ENCODE assay signal across 20 cellular contexts in genomic region chr5:179140293-179140692, GRCh38.
DNase-seq lines count a peak whose midpoint lies in the region; ATAC-seq, FAIRE-seq and TF ChIP-seq lines count a peak whose summit lies in the region.
"Had no signal": no experiment of that assay in that cellular context is flagged by ENCODE, and none has a peak within 500 bp of the region (broad histone marks: within the 10 kb centered on the region; RNA-seq: fewer than 3 reads in every experiment).

No MANE protein-coding gene starts in this region.

- no peaks in the 10 kb centered on the region for H4K20me1 ChIP-seq in H1 (replicated peaks in 1 of 2; ENCODE audit: control insufficient read depth in 1 of 2, insufficient read depth in 2 of 2, low read length in 2 of 2)
- H4K20me1 ChIP-seq: BLaER1 treated with 17β-estradiol and CSF1 and Interleukin-3, amounts not matched to agents 10 nM and 100 nM had no signal

- TF ChIP-seq POLR2A in H1 (IDR thresholded peaks at IDR 0.05; ENCODE audit: control extremely low read depth in 1 of 2, low read depth in 2 of 2, low read length in 2 of 2) = no peak

- no peak overlapping the region for H3K9ac ChIP-seq in H1 (replicated peaks in 1 of 4; ENCODE audit: extremely low read depth in 1 of 4, low read depth in 3 of 4, low read length in 3 of 4)
- H3K9ac ChIP-seq: BLaER1 treated with 17β-estradiol and CSF1 and Interleukin-3, amounts not matched to agents 10 nM and 100 nM had no signal

- no peak overlapping the region; the same call in 1 of the 2 replicates for H2BK5ac ChIP-seq in H1 (ENCODE audit: low read depth, low read length)

- no peak for DNase-seq in activated naive CD4-positive, alpha-beta T cell (lab: John Stamatoyannopoulos, UW)
- DNase-seq in H1 (ENCODE audit: low read depth in 1 of 2, low spot score in 2 of 2) (no peak), dermis blood vessel endothelial cell (no peak)
- no peak for DNase-seq in activated CD4-positive, alpha-beta T cell treated with anti-CD3 and anti-CD28 coated beads for 4 hours
- DNase-seq: 8988T; Calu3; CD8-positive, alpha-beta T cell; DMS53; DND-41; EL; HCEC 1CT; HFFc6 had no signal

- peaks cover 19% of the 10 kb centered on the region for H3K4me1 Mint-ChIP-seq in activated naive CD4-positive, alpha-beta T cell treated with anti-CD3 and anti-CD28 coated beads, Interleukin-2, amount 50 U/mL, for 24 hours

- H3K4me2 ChIP-seq in H1 (ENCODE audit: insufficient read depth in 1 of 2, low read depth in 2 of 2, low read length in 2 of 2) = no peak overlapping the region

- H3K4me1 ChIP-seq in HEK293 (ENCODE audit: control insufficient read depth, insufficient read depth, low read length) (no peaks in the 10 kb centered on the region), H1 (replicated peaks in 1 of 4; ENCODE audit: control insufficient read depth in 3 of 4, insufficient read depth in 4 of 4, low read length in 3 of 4) (peaks cover 0 to 3% (median 0%) of the 10 kb centered on the region in 4 experiments; a peak in 2 of 7 replicates)

- H3K14ac ChIP-seq in H1 (ENCODE audit: insufficient read length) = no peak overlapping the region

- H3K23me2 ChIP-seq in H1 (ENCODE audit: low read depth, low read length) = no peaks in the 10 kb centered on the region

- no peak for TF ChIP-seq EP300 in H1 (IDR thresholded peaks at IDR 0.05; ENCODE audit: borderline replicate concordance in 1 of 2, low read depth in 2 of 2, low read length in 2 of 2)

- H2BK120ac ChIP-seq in H1 (replicated peaks; ENCODE audit: low read depth, low read length) = no peak overlapping the region

- H3K27ac Mint-ChIP-seq in activated naive CD4-positive, alpha-beta T cell treated with anti-CD3 and anti-CD28 coated beads, Interleukin-2, amount 50 U/mL, for 24 hours = peak overlapping the region; percentile 31
- H3K27ac Mint-ChIP-seq: B cell; CD8-positive, alpha-beta T cell; HFFc6 had no signal

- H3K9me3 Mint-ChIP-seq in activated naive CD4-positive, alpha-beta T cell treated with anti-CD3 and anti-CD28 coated beads, Interleukin-2, amount 50 U/mL, for 24 hours = no peaks in the 10 kb centered on the region
- H3K9me3 Mint-ChIP-seq: CD8-positive, alpha-beta T cell; HFFc6 had no signal

- POLR2A ChIA-PET in HEK293 (lab: Yijun Ruan, JAX) (no interaction called here), H1 (lab: Charles Lee; ENCODE audit: partially characterized antibody) (no interaction called here)

- TF ChIP-seq CTCF in HEK293 (tag by site-specific recombination; IDR thresholded peaks at IDR 0.05) (no peak), H1 (IDR thresholded peaks at IDR 0.05; ENCODE audit: control extremely low read depth in 1 of 3, insufficient read depth in 1 of 3, low read depth in 1 of 3, low read length in 3 of 3) (no peak)

- H3K4me3 ChIP-seq in HEK293 (ENCODE audit: low read depth, low read length) (no peak overlapping the region), H1 (ENCODE audit: extremely low read depth in 1 of 4, insufficient read depth in 2 of 4, low read depth in 3 of 4, low read length in 4 of 4) (no peak overlapping the region)
- H3K4me3 ChIP-seq: BLaER1 treated with 17β-estradiol and CSF1 and Interleukin-3, amounts not matched to agents 10 nM and 100 nM had no signal

- H3K9me3 ChIP-seq in HEK293 (ENCODE audit: control insufficient read depth, insufficient read depth, low read depth, low read length) (no peaks in the 10 kb centered on the region), H1 (ENCODE audit: insufficient read depth in 2 of 2, low read depth in 1 of 2, low read length in 1 of 2) (no peaks in the 10 kb centered on the region)

- no peak overlapping the region for H2BK15ac ChIP-seq in H1 (ENCODE audit: low read length)

- TF ChIP-seq RAD21 in H1 (IDR thresholded peaks at IDR 0.05 in 1 of 2, conservative IDR thresholded peaks at IDR 0.05 in 1 of 2; ENCODE audit: low read depth in 2 of 2, low read length in 2 of 2) = no peak

- H2AK5ac ChIP-seq in H1 (ENCODE audit: low read depth, low read length) = no peak overlapping the region

- WGBS in H1 (ENCODE audit: extremely low coverage in 1 of 2, insufficient coverage in 1 of 2, insufficient read length in 1 of 2, insufficient replicate concordance in 2 of 2, low coverage in 1 of 2, low lambda C conversion rate in 2 of 2, missing lambda C conversion rate in 1 of 2), 2 experiments = 93% methylated on average over 3 of the region's 3 CpGs; no CpG with 5 or more reads in 1 of the 2 experiments

- no peak overlapping the region for H2BK20ac ChIP-seq in H1 (ENCODE audit: low read length)

- H4K5ac ChIP-seq in H1 (ENCODE audit: insufficient read length, low read depth, low read length) = no peak overlapping the region

- no peak for ATAC-seq in HG03045 (IDR thresholded peaks at IDR 0.05; ENCODE audit: unreplicated experiment)
- ATAC-seq: CD8-positive, alpha-beta T cell had no signal

- H3K27me3 Mint-ChIP-seq in activated naive CD4-positive, alpha-beta T cell treated with anti-CD3 and anti-CD28 coated beads, Interleukin-2, amount 50 U/mL, for 24 hours = no peaks in the 10 kb centered on the region
- H3K27me3 Mint-ChIP-seq: B cell had no signal

- no peak overlapping the region for H3K23ac ChIP-seq in H1 (ENCODE audit: insufficient read length)

- no peak overlapping the region for H4K91ac ChIP-seq in H1 (replicated peaks; ENCODE audit: insufficient read length, low read length)

- no peak overlapping the region for H2AFZ ChIP-seq in H1 (ENCODE audit: low read length)

- no peak overlapping the region for H3K56ac ChIP-seq in H1 (replicated peaks; ENCODE audit: insufficient read length, low read depth, low read length)

- H3K36me3 ChIP-seq in HEK293 (ENCODE audit: control insufficient read depth in 2 of 2, insufficient read depth in 1 of 2, low read length in 2 of 2) (no peaks in the 10 kb centered on the region), H1 (ENCODE audit: control insufficient read depth in 2 of 4, insufficient read depth in 4 of 4, low read length in 3 of 4) (no peaks in the 10 kb centered on the region)
- H3K36me3 ChIP-seq: BLaER1 treated with 17β-estradiol and CSF1 and Interleukin-3, amounts not matched to agents 10 nM and 100 nM had no signal

- no peak overlapping the region for H3K27ac ChIP-seq in HEK293 (ENCODE audit: extremely low read depth, low read depth, low read length)
- no peak overlapping the region for H3K27ac ChIP-seq in H1 (ENCODE audit: low read depth, low read length)
- H3K27ac ChIP-seq: BLaER1 treated with 17β-estradiol and CSF1 and Interleukin-3, amounts not matched to agents 10 nM and 100 nM had no signal

- no peak overlapping the region for H3K4ac ChIP-seq in H1 (replicated peaks; ENCODE audit: insufficient read length, low read depth, low read length)

- no peaks in the 10 kb centered on the region for H3K36me3 Mint-ChIP-seq in activated naive CD4-positive, alpha-beta T cell treated with anti-CD3 and anti-CD28 coated beads, Interleukin-2, amount 50 U/mL, for 24 hours
- H3K36me3 Mint-ChIP-seq: CD8-positive, alpha-beta T cell had no signal

- FAIRE-seq in H1 (lab: Jason Lieb, UNC) = no peak
- FAIRE-seq: GM12891, GM19239, HTR-8/SVneo had no signal

- H3K27me3 ChIP-seq in H1 (replicated peaks in 1 of 4; ENCODE audit: control insufficient read depth in 3 of 4, extremely low read depth in 1 of 4, insufficient read depth in 3 of 4, low read length in 3 of 4) = no peaks in the 10 kb centered on the region
- H3K27me3 ChIP-seq: BLaER1 treated with 17β-estradiol and CSF1 and Interleukin-3, amounts not matched to agents 10 nM and 100 nM had no signal

- no peak overlapping the region for H2BK12ac ChIP-seq in H1 (ENCODE audit: low read depth, low read length)

- H4K8ac ChIP-seq in H1 (ENCODE audit: extremely low read depth, insufficient read depth, low read length) = no peak overlapping the region

- no peaks in the 10 kb centered on the region for H3K79me1 ChIP-seq in H1 (ENCODE audit: low read depth, low read length)

- no peak overlapping the region for H3K18ac ChIP-seq in H1 (ENCODE audit: extremely low read depth, low read length)

- H3K4me3 Mint-ChIP-seq in activated naive CD4-positive, alpha-beta T cell treated with anti-CD3 and anti-CD28 coated beads, Interleukin-2, amount 50 U/mL, for 24 hours = no peak overlapping the region
- H3K4me3 Mint-ChIP-seq: B cell; CD8-positive, alpha-beta T cell; HFFc6 had no signal

- H3K79me2 ChIP-seq in H1 (ENCODE audit: control insufficient read depth in 1 of 2, insufficient read depth in 2 of 2, low read length in 2 of 2) = no peaks in the 10 kb centered on the region

- CTCF ChIA-PET in HEK293 (lab: Yijun Ruan, JAX) (no interaction called here), H1 (lab: Charles Lee; ENCODE audit: partially characterized antibody) (interaction anchor here (0.6 to 1.3 kb wide), 2 partner anchors 242 to 278 kb away, joined by 3 read pairs; no protein-coding TSS in a partner anchor)

TF ChIP-seq in HEK293, 187 proteins besides CTCF, POLR2A, EP300 and RAD21:
- TF ChIP-seq ZIC2 (tag by site-specific recombination; IDR thresholded peaks at IDR 0.05) (peak; percentile 65; the same call in 1 of the 2 replicates), ZNF610 (tag by site-specific recombination; IDR thresholded peaks at IDR 0.05; ENCODE audit: borderline replicate concordance) (no peak)

TF ChIP-seq in H1, 55 proteins besides CTCF, POLR2A, EP300 and RAD21:
- TF ChIP-seq GABPA (IDR thresholded peaks at IDR 0.05; ENCODE audit: borderline replicate concordance, insufficient read depth, low read length) (no peak), MAFK (IDR thresholded peaks at IDR 0.05; ENCODE audit: low read depth, low read length) (peak; percentile 41; the same call in 1 of the 2 replicates)
